Comparison of ENCODE assay signal across 10 cellular contexts in the genomic region with DNA sequence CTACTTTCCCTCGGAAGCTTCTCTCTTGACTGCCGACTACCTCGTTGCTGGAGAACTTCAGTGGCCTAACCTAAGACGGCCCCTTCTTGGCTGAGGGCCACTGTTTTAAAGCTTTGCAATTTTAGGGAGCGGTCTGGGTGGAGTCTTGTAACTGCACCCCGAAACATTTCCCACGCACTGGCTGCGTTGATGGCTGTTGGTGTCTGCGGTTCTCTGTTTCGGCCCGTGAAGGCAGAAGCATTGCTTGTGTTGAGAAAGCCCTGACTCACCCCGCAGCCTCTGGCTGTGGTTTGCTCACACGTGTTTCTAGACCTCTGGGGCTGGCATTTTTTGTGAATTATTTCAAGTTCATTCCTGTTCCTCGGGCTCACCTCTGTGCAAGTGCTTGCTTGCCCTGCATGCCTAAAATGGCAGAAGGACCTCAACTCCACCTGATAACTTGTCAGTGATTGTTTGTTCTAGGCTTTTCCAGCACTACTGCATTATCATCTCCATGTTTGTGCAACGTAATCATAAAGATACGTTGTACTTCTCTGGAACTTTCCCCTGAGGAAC.
DNase-seq lines count a peak whose midpoint lies in the region; ATAC-seq, FAIRE-seq and TF ChIP-seq lines count a peak whose summit lies in the region.
"Had no signal": no experiment of that assay in that cellular context is flagged by ENCODE, and none has a peak within 500 bp of the region (broad histone marks: within the 10 kb centered on the region; RNA-seq: fewer than 3 reads in every experiment).

No MANE protein-coding gene starts in this region.

- H3K4me1 ChIP-seq in BLaER1 treated with 17β-estradiol and CSF1 and Interleukin-3, amounts not matched to agents 10 nM and 100 nM, result peaks cover 13 to 34% (median 21%) of the 10 kb centered on the region in 10 experiments
- H3K4me1 ChIP-seq in astrocyte (ENCODE audit: insufficient read depth, low read length), result no peaks in the 10 kb centered on the region
- peaks cover 0 to 6% (median 0%) of the 10 kb centered on the region in 3 donors for H3K4me1 ChIP-seq in pancreas

- TF ChIP-seq CTCF in NB4 (IDR thresholded peaks at IDR 0.05; ENCODE audit: low read depth, low read length), result no peak
- no peak for TF ChIP-seq CTCF in astrocyte (IDR thresholded peaks at IDR 0.05; ENCODE audit: insufficient read depth, low read depth, low read length)
- TF ChIP-seq CTCF in pancreas (IDR thresholded peaks at IDR 0.05), result no peak

- H3K36me3 Mint-ChIP-seq in astrocyte (ENCODE audit: low read depth, unreplicated experiment), result peaks cover 7% of the 10 kb centered on the region

- WGBS in pancreas, 2 donors, result 73 to 74% methylated on average over 16 of the region's 16 CpGs

- no peak overlapping the region for H3K9ac ChIP-seq in BLaER1 treated with 17β-estradiol and CSF1 and Interleukin-3, amounts not matched to agents 10 nM and 100 nM
- no peak overlapping the region for H3K9ac ChIP-seq in astrocyte (ENCODE audit: low read length)

- no peaks in the 10 kb centered on the region for H3K27me3 Mint-ChIP-seq in astrocyte (ENCODE audit: low read depth, unreplicated experiment)

- intact Hi-C loops in pancreas (cut with DNase I), result no loop called here

- ATAC-seq in pancreas (peak; percentile 56 to 83 (median 69)), HG02642 (IDR thresholded peaks at IDR 0.05; ENCODE audit: poor library complexity, unreplicated experiment) (no peak), HG03565 (IDR thresholded peaks at IDR 0.05; ENCODE audit: unreplicated experiment) (no peak), GM21526 (IDR thresholded peaks at IDR 0.05; ENCODE audit: low FRiP score, unreplicated experiment) (no peak)

- TF ChIP-seq POLR2A in NB4 (IDR thresholded peaks at IDR 0.05; ENCODE audit: extremely low read depth, insufficient read length), result no peak

- H4K20me1 ChIP-seq in BLaER1 treated with 17β-estradiol and CSF1 and Interleukin-3, amounts not matched to agents 10 nM and 100 nM, result no peaks in the 10 kb centered on the region
- no peaks in the 10 kb centered on the region for H4K20me1 ChIP-seq in astrocyte (ENCODE audit: insufficient read depth, low read length)

- H3K4me1 Mint-ChIP-seq in astrocyte (ENCODE audit: low read depth, unreplicated experiment), result peaks cover 4% of the 10 kb centered on the region

- peaks cover 45 to 63% (median 57%) of the 10 kb centered on the region in 11 experiments for H3K9me3 ChIP-seq in BLaER1 treated with 17β-estradiol and CSF1 and Interleukin-3, amounts not matched to agents 10 nM and 100 nM (replicated peaks in 1 of 11)
- H3K9me3 ChIP-seq in astrocyte (ENCODE audit: insufficient read depth, low read depth, low read length), result peaks cover 5% of the 10 kb centered on the region
- no peaks in the 10 kb centered on the region for H3K9me3 ChIP-seq in pancreas

- no peak overlapping the region for H3K27ac Mint-ChIP-seq in astrocyte (ENCODE audit: unreplicated experiment)

- peaks cover 0 to 5% (median 0%) of the 10 kb centered on the region in 11 experiments; a peak in 1 of 22 replicates for H3K36me3 ChIP-seq in BLaER1 treated with 17β-estradiol and CSF1 and Interleukin-3, amounts not matched to agents 10 nM and 100 nM
- H3K36me3 ChIP-seq in astrocyte (ENCODE audit: insufficient read depth, low read length), result no peaks in the 10 kb centered on the region
- H3K36me3 ChIP-seq in pancreas, result no peaks in the 10 kb centered on the region

- H3K9me3 Mint-ChIP-seq in astrocyte (ENCODE audit: unreplicated experiment), result peaks cover 38% of the 10 kb centered on the region

- H3K27ac ChIP-seq in BLaER1 treated with 17β-estradiol and CSF1 and Interleukin-3, amounts not matched to agents 10 nM and 100 nM, result no peak overlapping the region
- H3K27ac ChIP-seq in astrocyte (ENCODE audit: low read depth, low read length) (no peak overlapping the region), pancreas (no peak overlapping the region)

- FAIRE-seq in astrocyte (lab: Jason Lieb, UNC), result no peak
- no peak for FAIRE-seq in pancreas (lab: Jason Lieb, UNC)
- FAIRE-seq: H1 had no signal

- H3K79me2 ChIP-seq in astrocyte (ENCODE audit: insufficient read depth, low read length), result no peaks in the 10 kb centered on the region

- H3K27me3 ChIP-seq in BLaER1 treated with 17β-estradiol and CSF1 and Interleukin-3, amounts not matched to agents 10 nM and 100 nM, result no peaks in the 10 kb centered on the region
- no peaks in the 10 kb centered on the region for H3K27me3 ChIP-seq in astrocyte (ENCODE audit: insufficient read depth, low read length)
- no peaks in the 10 kb centered on the region for H3K27me3 ChIP-seq in pancreas

- H3K4me3 ChIP-seq in BLaER1 treated with 17β-estradiol and CSF1 and Interleukin-3, amounts not matched to agents 10 nM and 100 nM, result no peak overlapping the region
- H3K4me3 ChIP-seq in NB4 (ENCODE audit: low read depth, low read length), result peak overlapping the region; percentile 52
- H3K4me3 ChIP-seq in astrocyte (ENCODE audit: insufficient read depth, low read depth, low read length), result no peak overlapping the region
- H3K4me3 ChIP-seq in pancreas, result no peak overlapping the region

- H3K4me2 ChIP-seq in BLaER1 treated with 17β-estradiol and CSF1 and Interleukin-3, amounts not matched to agents 10 nM and 100 nM, result peak overlapping the region; percentile 10 to 50 (median 33); a peak in 18 of 22 replicates
- peak overlapping the region; percentile 51 for H3K4me2 ChIP-seq in astrocyte (ENCODE audit: low read length)

- peak; percentile 94 for DNase-seq in NB4 (ENCODE audit: low read depth)
- peak; percentile 84 for DNase-seq in astrocyte (ENCODE audit: low read depth)
- peak in 1 of 6 donors; percentile 23 for DNase-seq in pancreas
- DNase-seq in kidney tubule cell (ENCODE audit: low spot score), result no peak
- DNase-seq: NCI-H1694 had no signal

- no peak overlapping the region for H3K4me3 Mint-ChIP-seq in astrocyte (ENCODE audit: unreplicated experiment)

- H2AFZ ChIP-seq in astrocyte (ENCODE audit: low read depth, low read length), result no peak overlapping the region

Comparison
In these comparisons a context has a peak if more than half of its experiments do, and no peak if none do; other contexts are left out.
1. ATAC-seq: peak in pancreas (4 of 4); none in HG02642 (single experiment), HG03565 (single experiment) and GM21526 (single experiment).